Comparison of ENCODE assay signal across 8 cellular contexts in genomic region chr9:90102292-90102901, GRCh38.
DNase-seq lines count a peak whose midpoint lies in the region; ATAC-seq and TF ChIP-seq lines count a peak whose summit lies in the region.

No MANE protein-coding gene starts in this region.

- no peaks in the 10 kb centered on the region for H3K9me3 ChIP-seq in SK-N-SH
- H3K9me3 ChIP-seq in uterus = no peaks in the 10 kb centered on the region

- H2AFZ ChIP-seq in SK-N-SH (ENCODE audit: low read depth) = no peak overlapping the region

- DNase-seq in GM06990 (ENCODE audit: extremely low read depth, insufficient read length) (peak; percentile 44), HFFc6 (no peak), NAMALWA (ENCODE audit: low spot score) (peak; percentile 90), SK-N-SH (peak; percentile 84), Right ventricle myocardium inferior (ENCODE audit: missing footprints) (peak; percentile 80), posterior vena cava (ENCODE audit: low spot score) (peak; percentile 91), uterus (peak; percentile 77 to 85)
- DNase-seq in activated naive CD4-positive, alpha-beta T cell treated with anti-CD3 and anti-CD28 coated beads, Interleukin-2, amount 50 U/mL, for 72 hours (ENCODE audit: low spot score in 2 of 2) = peak; percentile 69 to 76

- peaks cover 26% of the 10 kb centered on the region for H3K9me3 Mint-ChIP-seq in HFFc6
- no peaks in the 10 kb centered on the region for H3K9me3 Mint-ChIP-seq in activated naive CD4-positive, alpha-beta T cell treated with anti-CD3 and anti-CD28 coated beads, Interleukin-2, amount 50 U/mL, for 72 hours

- H3K79me2 ChIP-seq in SK-N-SH (ENCODE audit: insufficient read depth) = no peaks in the 10 kb centered on the region

- no peaks in the 10 kb centered on the region for H4K20me1 ChIP-seq in SK-N-SH (ENCODE audit: insufficient read depth)

- no peak for TF ChIP-seq EP300 in SK-N-SH (IDR thresholded peaks at IDR 0.05; ENCODE audit: borderline replicate concordance in 1 of 2, low read depth in 1 of 2, low read length in 1 of 2)

- 17% methylated on average over 6 of the region's 6 CpGs for WGBS in SK-N-SH (ENCODE audit: low lambda C conversion rate)

- peaks cover 0 to 9% of the 10 kb centered on the region in 2 experiments; a peak in 1 of 4 replicates for H3K4me1 ChIP-seq in SK-N-SH (ENCODE audit: control insufficient read depth in 1 of 2, insufficient read depth in 2 of 2, low read depth in 1 of 2, low read length in 1 of 2)
- H3K4me1 ChIP-seq in uterus = no peaks in the 10 kb centered on the region

- no peaks in the 10 kb centered on the region for H3F3A ChIP-seq in SK-N-SH (replicated peaks; ENCODE audit: insufficient read depth)

- H3K9ac ChIP-seq in SK-N-SH = no peak overlapping the region

- CTCF ChIA-PET in SK-N-SH (lab: Yijun Ruan, JAX) = interaction anchor here (0.6 to 9.1 kb wide), 25 partner anchors 9 to 559 kb away, joined by 3 to 604 read pairs (median 3); partner anchors contain the start of genes DIRAS2 and GADD45G

- peak; percentile 79 for TF ChIP-seq CTCF in GM06990 (IDR thresholded peaks at IDR 0.05; ENCODE audit: insufficient read depth, low read length, poor library complexity, severe bottlenecking)
- TF ChIP-seq CTCF in HFFc6 (IDR thresholded peaks at IDR 0.05) = peak; percentile 18; the same call in 1 of the 2 replicates
- TF ChIP-seq CTCF in SK-N-SH (IDR thresholded peaks at IDR 0.05) = peak; percentile 65
- peak; percentile 76 to 92 (median 84) for TF ChIP-seq CTCF in uterus (IDR thresholded peaks at IDR 0.05)

- H3K27me3 ChIP-seq in GM06990 (replicated peaks; ENCODE audit: control insufficient read depth, insufficient read depth, low read length) (no peaks in the 10 kb centered on the region; the same call in none of the 2 replicates), SK-N-SH (ENCODE audit: insufficient read depth) (no peaks in the 10 kb centered on the region), uterus (no peaks in the 10 kb centered on the region)

- no peak overlapping the region for H3K4me3 ChIP-seq in GM06990 (replicated peaks; ENCODE audit: low read depth, low read length)
- no peak overlapping the region; a peak in 1 of 4 replicates for H3K4me3 ChIP-seq in SK-N-SH (ENCODE audit: low read depth in 2 of 2, low read length in 1 of 2)
- H3K4me3 ChIP-seq in uterus = no peak overlapping the region

- no peaks in the 10 kb centered on the region for H3K9me2 ChIP-seq in SK-N-SH

- H3K36me3 ChIP-seq in GM06990 (ENCODE audit: control insufficient read depth, insufficient read depth, low read length) (no peaks in the 10 kb centered on the region), SK-N-SH (replicated peaks in 1 of 2; ENCODE audit: control insufficient read depth in 1 of 2, insufficient read depth in 2 of 2, low read length in 1 of 2) (no peaks in the 10 kb centered on the region), uterus (no peaks in the 10 kb centered on the region)

- H3K27ac Mint-ChIP-seq in HFFc6 = no peak overlapping the region
- no peak overlapping the region for H3K27ac Mint-ChIP-seq in activated naive CD4-positive, alpha-beta T cell treated with anti-CD3 and anti-CD28 coated beads, Interleukin-2, amount 50 U/mL, for 72 hours

- H3K27ac ChIP-seq in SK-N-SH (ENCODE audit: low read depth in 2 of 2, low read length in 1 of 2) (no peak overlapping the region), uterus (no peak overlapping the region)

- ATAC-seq in activated naive CD4-positive, alpha-beta T cell treated with anti-CD3 and anti-CD28 coated beads, Interleukin-2, amount 50 U/mL, for 72 hours = peak; percentile 100
- ATAC-seq in Right ventricle myocardium inferior = peak; percentile 83

- peak; percentile 94 for TF ChIP-seq RAD21 in SK-N-SH (IDR thresholded peaks at IDR 0.05; ENCODE audit: low read length)

- intact Hi-C loops in Right ventricle myocardium inferior (cut with DNase I) (loop anchor here (1.0 kb wide), 1 partner anchor 499 kb away; no protein-coding TSS in a partner anchor), posterior vena cava (cut with DNase I) (loop anchor here (2.0 to 10.0 kb wide), 2 partner anchors 500 to 762 kb away; no protein-coding TSS in a partner anchor), uterus (cut with DNase I; ENCODE audit: low total_unique reads) (no loop called here)

- no peaks in the 10 kb centered on the region for H3K27me3 Mint-ChIP-seq in HFFc6 (ENCODE audit: insufficient read depth)

- H3K4me1 Mint-ChIP-seq in HFFc6 (ENCODE audit: low read depth) = no peaks in the 10 kb centered on the region

- H3K36me3 Mint-ChIP-seq in HFFc6 (ENCODE audit: low read depth) = no peaks in the 10 kb centered on the region
- H3K36me3 Mint-ChIP-seq in activated naive CD4-positive, alpha-beta T cell treated with anti-CD3 and anti-CD28 coated beads, Interleukin-2, amount 50 U/mL, for 72 hours = no peaks in the 10 kb centered on the region

- POLR2A ChIA-PET in SK-N-SH (lab: Yijun Ruan, JAX) = interaction anchor here (1.0 kb wide), 1 partner anchor 499 kb away, joined by 6 read pairs; no protein-coding TSS in a partner anchor

- no peak overlapping the region for H3K4me3 Mint-ChIP-seq in HFFc6

- no peak for TF ChIP-seq POLR2A in uterus (IDR thresholded peaks at IDR 0.05)

- H3K4me2 ChIP-seq in SK-N-SH = no peak overlapping the region

TF ChIP-seq in SK-N-SH, 30 proteins besides CTCF, POLR2A, EP300 and RAD21:
- peak; percentile 97 for TF ChIP-seq RFX5 (IDR thresholded peaks at IDR 0.05; ENCODE audit: low read length)
- peak; percentile 66; the same call in 1 of the 2 replicates for TF ChIP-seq MXI1 (IDR thresholded peaks at IDR 0.05; ENCODE audit: low read depth, low read length)
- peak; percentile 85 for TF ChIP-seq SMC3 (IDR thresholded peaks at IDR 0.05; ENCODE audit: low read depth, low read length)
- no peak for TF ChIP-seq REST (IDR thresholded peaks at IDR 0.05; ENCODE audit: low read depth, low read length)
TF ChIP-seq in SK-N-SH: peak in this region for 3.

Comparison
In these comparisons a context has a peak if more than half of its experiments do, and no peak if none do; other contexts are left out.
1. CTCF ChIP-seq: peak in every context shown above with its lines; median percentile 84 in uterus; 79 in GM06990; 65 in SK-N-SH; 18 in HFFc6.